ENCODE assay signal across 8 cellular contexts in the genomic region with DNA sequence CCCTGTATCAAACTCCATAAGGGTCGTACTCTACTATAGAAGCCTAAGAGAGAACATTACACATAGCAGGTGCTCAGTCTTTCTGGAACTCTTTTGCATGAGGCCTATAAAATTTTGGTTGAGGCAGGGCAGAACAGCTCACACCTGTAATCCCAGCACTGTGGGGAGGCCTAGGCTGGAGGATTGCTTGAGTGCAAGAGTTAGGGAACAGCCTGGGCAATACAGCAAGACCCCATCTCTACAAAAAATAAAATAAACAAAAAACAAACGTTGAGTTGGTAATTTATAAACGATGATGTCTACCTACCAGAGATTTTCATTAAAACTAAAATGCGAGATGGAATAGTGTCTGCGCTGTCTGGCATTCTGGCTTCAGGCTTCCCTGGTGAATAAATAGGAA. TPM values are rescaled to one million over a fixed set of nuclear protein-coding genes. Genes with fewer than 3 reads are reported as not detected.
DNase-seq lines count a peak whose midpoint lies in the region; ATAC-seq and TF ChIP-seq lines count a peak whose summit lies in the region.

No MANE protein-coding gene starts in this region.

- no peak for DNase-seq in T-helper 2 cell treated with Interferon-gamma antibody and Interleukin-4, amounts not matched to agents 5 μg/mL and 100 μg/mL, for 36 hours (ENCODE audit: low spot score)
- DNase-seq in T-helper 2 cell, result no peak
- no peak for DNase-seq in astrocyte of the spinal cord (ENCODE audit: low read depth, low spot score)
- no peak for DNase-seq in left lung
- DNase-seq in substantia nigra (lab: John Stamatoyannopoulos, UW), result no peak
- no peak for DNase-seq in NK-92 treated with Interleukin-12 subunit alpha and Interleukin-12 subunit beta, amount 100 ng/mL, for 24 hours (lab: John Stamatoyannopoulos, UW)
- DNase-seq in glomerular visceral epithelial cell (ENCODE audit: extremely low spot score), result no peak

- H3K27me3 ChIP-seq in left lung, result no peaks in the 10 kb centered on the region

- in situ Hi-C loops in astrocyte of the spinal cord (cut with HindIII; ENCODE audit: low sequenced_read_pairs), result no loop called here

- H3K27ac ChIP-seq in left lung (peak overlapping the region; percentile 92 to 93), substantia nigra (ENCODE audit: low read depth, low read length, poor library complexity, severe bottlenecking) (peak overlapping the region; percentile 89)

- TF ChIP-seq CTCF in astrocyte of the spinal cord (IDR thresholded peaks at IDR 0.05; ENCODE audit: low read depth, low read length) (no peak), left lung (IDR thresholded peaks at IDR 0.05) (no peak)

- peak overlapping the region; percentile 74 for H3K4me3 Mint-ChIP-seq in T-helper 2 cell treated with Interferon-gamma antibody and Interleukin-4, amounts not matched to agents 5 μg/mL and 100 μg/mL, for 36 hours

- peaks cover 3% of the 10 kb centered on the region for H3K27me3 Mint-ChIP-seq in T-helper 2 cell treated with Interferon-gamma antibody and Interleukin-4, amounts not matched to agents 5 μg/mL and 100 μg/mL, for 36 hours (ENCODE audit: low read depth)

- no peaks in the 10 kb centered on the region for H3K9me3 Mint-ChIP-seq in T-helper 2 cell treated with Interferon-gamma antibody and Interleukin-4, amounts not matched to agents 5 μg/mL and 100 μg/mL, for 36 hours

- peaks cover 7 to 28% of the 10 kb centered on the region in 2 donors for H3K4me1 ChIP-seq in left lung

- intact Hi-C loops in left lung (cut with DNase I), result no loop called here

- H3K4me1 Mint-ChIP-seq in T-helper 2 cell treated with Interferon-gamma antibody and Interleukin-4, amounts not matched to agents 5 μg/mL and 100 μg/mL, for 36 hours (ENCODE audit: low read depth), result peaks cover 12% of the 10 kb centered on the region

- ATAC-seq in left lung (peak; percentile 1), HG02763 (IDR thresholded peaks at IDR 0.05; ENCODE audit: unreplicated experiment) (no peak)

- no peaks in the 10 kb centered on the region for H3K36me3 ChIP-seq in left lung

- H3K9me3 ChIP-seq in left lung, result no peaks in the 10 kb centered on the region

- H3K36me3 Mint-ChIP-seq in T-helper 2 cell treated with Interferon-gamma antibody and Interleukin-4, amounts not matched to agents 5 μg/mL and 100 μg/mL, for 36 hours (ENCODE audit: low read depth), result peaks cover 1% of the 10 kb centered on the region

- peak overlapping the region; percentile 61 for H3K4me3 ChIP-seq in astrocyte of the spinal cord (ENCODE audit: low read depth, low read length)
- peak overlapping the region; percentile 66 to 70 for H3K4me3 ChIP-seq in left lung

- H3K27ac Mint-ChIP-seq in T-helper 2 cell treated with Interferon-gamma antibody and Interleukin-4, amounts not matched to agents 5 μg/mL and 100 μg/mL, for 36 hours, result peak overlapping the region; percentile 63

RNA-seq across cellular contexts. Expression of a gene that starts 0.9 kb away (rescaled TPM):
- 100 to 1,000 TPM; 192 to 277 TPM for total RNA-seq in left lung

RNA-seq across cellular contexts. Expression of a gene that starts 37.8 kb away (rescaled TPM):
- 10 to 100 TPM; 19.7 to 49.3 TPM for total RNA-seq in left lung

RNA-seq across cellular contexts. Expression of a gene that starts 51.8 kb away (rescaled TPM):
- under 1 TPM; 0.10 to 0.29 TPM for total RNA-seq in left lung
